In genomic region chr12:2161478-2161877, GRCh38 we compare ENCODE assay signal across 13 cellular contexts.
A peak's percentile ranks its signal among the peaks of the same experiment; 100 is the strongest.
DNase-seq lines count a peak whose midpoint lies in the region; ATAC-seq and TF ChIP-seq lines count a peak whose summit lies in the region.
"Had no signal": no experiment of that assay in that cellular context is flagged by ENCODE, and none has a peak within 500 bp of the region (broad histone marks: within the 10 kb centered on the region; RNA-seq: fewer than 3 reads in every experiment).

No MANE protein-coding gene starts in this region.

- H3K27ac ChIP-seq in esophagus muscularis mucosa (replicated peaks in 1 of 4) (peak overlapping the region; percentile 79 to 86 (median 84)), lung (ENCODE audit: low read depth in 1 of 2, low read length in 1 of 2) (peak overlapping the region; percentile 24 to 70), stomach (peak overlapping the region in 4 of 5 donors; percentile 21 to 83 (median 50))

- H3K36me3 ChIP-seq in esophagus muscularis mucosa (no peaks in the 10 kb centered on the region), lung (ENCODE audit: control insufficient read depth in 2 of 2, insufficient read depth in 2 of 2, low read length in 2 of 2) (no peaks in the 10 kb centered on the region), stomach (no peaks in the 10 kb centered on the region)
- H3K36me3 ChIP-seq: MG63 had no signal

- TF ChIP-seq POLR2A in esophagus muscularis mucosa (IDR thresholded peaks at IDR 0.05; ENCODE audit: low read depth): no peak
- TF ChIP-seq POLR2A in stomach (IDR thresholded peaks at IDR 0.05): no peak

- ATAC-seq in lung (ENCODE audit: insufficient read depth, low FRiP score): no peak
- no peak for ATAC-seq in HG02870 (IDR thresholded peaks at IDR 0.05; ENCODE audit: unreplicated experiment)
- ATAC-seq: activated CD8-positive, alpha-beta T cell treated with anti-CD3 and anti-CD28 coated beads, Interleukin-2, amount 10 ng/mL, durations not matched to agents 7 days and 5 days had no signal

- peak; percentile 27 for DNase-seq in HT-29 (ENCODE audit: low spot score)
- DNase-seq in esophagus muscularis mucosa (ENCODE audit: extremely low spot score): no peak
- no peak for DNase-seq in lung (ENCODE audit: low spot score)
- peak; percentile 46 for DNase-seq in stomach
- no peak for DNase-seq in SHP77 (lab: John Stamatoyannopoulos, UW)
- no peak for DNase-seq in NAMALWA (ENCODE audit: low spot score)
- DNase-seq in activated naive CD4-positive, alpha-beta T cell treated with Interleukin-2 at 50 U/mL for 16 hours: no peak
- DNase-seq: activated CD8-positive, alpha-beta T cell treated with anti-CD3 and anti-CD28 coated beads, Interleukin-2, amount 10 ng/mL, durations not matched to agents 7 days and 5 days; activated effector memory CD4-positive, alpha-beta T cell treated with Interleukin-2 at 50 U/mL for 16 hours; immature natural killer cell; MG63; NCI-H2227 treated with DMSO at 0.1 percent for 48 hours had no signal

- H3K4me3 ChIP-seq in esophagus muscularis mucosa (no peak overlapping the region), lung (no peak overlapping the region), stomach (no peak overlapping the region)
- H3K4me3 ChIP-seq: MG63 had no signal

- H3K27me3 ChIP-seq in esophagus muscularis mucosa (no peaks in the 10 kb centered on the region), lung (ENCODE audit: control insufficient read depth, insufficient read depth) (no peaks in the 10 kb centered on the region), stomach (no peaks in the 10 kb centered on the region)
- H3K27me3 ChIP-seq: MG63 had no signal

- no peak for TF ChIP-seq EP300 in esophagus muscularis mucosa (IDR thresholded peaks at IDR 0.05)
- no peak for TF ChIP-seq EP300 in stomach (IDR thresholded peaks at IDR 0.05)

- TF ChIP-seq CTCF in esophagus muscularis mucosa (IDR thresholded peaks at IDR 0.05): no peak
- no peak for TF ChIP-seq CTCF in lung (IDR thresholded peaks at IDR 0.05; ENCODE audit: control extremely low read depth, extremely low read depth)
- no peak for TF ChIP-seq CTCF in stomach (IDR thresholded peaks at IDR 0.05)

- H3K9me3 ChIP-seq in esophagus muscularis mucosa (peaks cover 0 to 6% (median 0%) of the 10 kb centered on the region in 4 donors), lung (ENCODE audit: control insufficient read depth in 2 of 2, insufficient read depth in 1 of 2, low read length in 1 of 2) (no peaks in the 10 kb centered on the region), stomach (peaks cover 0 to 6% (median under 1%) of the 10 kb centered on the region in 4 donors)
- H3K9me3 ChIP-seq: MG63 had no signal

- H3K4me1 ChIP-seq in esophagus muscularis mucosa (peaks cover 46 to 78% (median 67%) of the 10 kb centered on the region in 4 donors), lung (ENCODE audit: control insufficient read depth in 2 of 2, insufficient read depth in 2 of 2, low read length in 2 of 2) (peaks cover 0 to 26% of the 10 kb centered on the region in 2 donors), stomach (peaks cover 13 to 56% (median 25%) of the 10 kb centered on the region in 4 donors)

- intact Hi-C loops in esophagus muscularis mucosa (cut with DNase I) (loop anchor here (5.0 kb wide), 2 partner anchors 104 to 106 kb away; no protein-coding TSS in a partner anchor), stomach (cut with DNase I; ENCODE audit: low total_unique reads) (no loop called here)

- 25% methylated on average over 10 of the region's 10 CpGs for WGBS in esophagus muscularis mucosa
- 58 to 71% methylated on average over 10 of the region's 10 CpGs for WGBS in lung, 2 donors
- WGBS in stomach, 5 donors: 37 to 44% (median 42%) methylated on average over 10 of the region's 10 CpGs

Comparison
In these comparisons a context has a peak if more than half of its experiments do, and no peak if none do; other contexts are left out.
1. DNase-seq: peak in HT-29 (single experiment) and stomach (single experiment); none in esophagus muscularis mucosa (single experiment), lung (single experiment), SHP77 (0 of 2), NAMALWA (single experiment) and activated naive CD4-positive, alpha-beta T cell treated with Interleukin-2 at 50 U/mL for 16 hours (single experiment).
2. Peak in every context shown above with its lines, with median percentiles within 50 percentile points of each other: H3K27ac ChIP-seq.